15 cellular contexts compared by ENCODE assay signal in the genomic region with DNA sequence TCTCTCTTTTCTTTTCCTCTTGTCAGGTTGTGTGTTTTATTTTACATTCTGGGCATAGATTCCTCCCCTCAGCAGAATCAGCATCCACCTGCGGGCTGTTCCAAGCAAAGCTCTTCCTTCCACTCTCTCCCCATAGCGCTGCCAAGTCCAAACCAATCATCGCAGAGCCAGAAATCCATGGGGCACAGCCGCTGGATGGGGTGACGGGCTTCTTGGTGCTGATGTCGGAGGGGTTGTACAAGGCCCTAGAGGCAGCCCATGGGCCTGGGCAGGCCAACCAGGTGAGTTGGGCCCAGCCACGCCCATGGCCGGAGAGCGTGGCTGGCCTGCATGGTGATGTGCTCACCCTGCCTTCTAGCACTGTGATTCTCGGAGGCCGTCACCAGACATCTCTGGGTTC. TPM values are rescaled to one million over a fixed set of nuclear protein-coding genes. Genes with fewer than 3 reads are reported as not detected.
DNase-seq lines count a peak whose midpoint lies in the region; ATAC-seq and TF ChIP-seq lines count a peak whose summit lies in the region.
"Had no signal": no experiment of that assay in that cellular context is flagged by ENCODE, and none has a peak within 500 bp of the region (broad histone marks: within the 10 kb centered on the region; RNA-seq: fewer than 3 reads in every experiment).

No MANE protein-coding gene starts in this region.

- H3K27me3 ChIP-seq in right cardiac atrium (ENCODE audit: control insufficient read depth, insufficient read depth), result no peaks in the 10 kb centered on the region
- H3K27me3 ChIP-seq in osteoblast (ENCODE audit: insufficient read depth, low read length), result no peaks in the 10 kb centered on the region
- H3K27me3 ChIP-seq: BE2C had no signal

- no peaks in the 10 kb centered on the region for H3K79me2 ChIP-seq in osteoblast (ENCODE audit: insufficient read depth, low read length)

- no peaks in the 10 kb centered on the region for H3K4me1 Mint-ChIP-seq in endothelial cell (ENCODE audit: unreplicated experiment)
- H3K4me1 Mint-ChIP-seq: CD4-positive, alpha-beta memory T cell had no signal

- peak overlapping the region; percentile 9 for H3K4me3 Mint-ChIP-seq in endothelial cell (ENCODE audit: unreplicated experiment)
- H3K4me3 Mint-ChIP-seq: CD4-positive, alpha-beta memory T cell; H9 had no signal

- H2AFZ ChIP-seq in osteoblast (ENCODE audit: low read length), result no peak overlapping the region

- H3K9me3 ChIP-seq in right cardiac atrium (ENCODE audit: control insufficient read depth, low read length), result no peaks in the 10 kb centered on the region
- H3K9me3 ChIP-seq in osteoblast (ENCODE audit: low read depth, low read length), result no peaks in the 10 kb centered on the region
- H3K9me3 ChIP-seq: A549, BE2C had no signal

- H3K4me1 ChIP-seq in right cardiac atrium (ENCODE audit: control insufficient read depth, insufficient read depth, low read length) (no peaks in the 10 kb centered on the region), osteoblast (ENCODE audit: insufficient read depth, low read length) (no peaks in the 10 kb centered on the region)
- H3K4me1 ChIP-seq: A549, BE2C had no signal

- no peak overlapping the region for H3K27ac Mint-ChIP-seq in endothelial cell (ENCODE audit: unreplicated experiment)
- H3K27ac Mint-ChIP-seq: H9 had no signal

- no peak overlapping the region for H3K4me2 ChIP-seq in osteoblast (ENCODE audit: insufficient read depth, low read length)
- H3K4me2 ChIP-seq: A549 had no signal

- intact Hi-C loops in Right ventricle myocardium superior (cut with DNase I) (no loop called here), right cardiac atrium (cut with DNase I) (no loop called here)

- peaks cover 40% of the 10 kb centered on the region for H3K36me3 Mint-ChIP-seq in endothelial cell (ENCODE audit: low read depth, unreplicated experiment)

- 95% methylated on average over 11 of the region's 11 CpGs for WGBS in right cardiac atrium

- H3K9me3 Mint-ChIP-seq in endothelial cell (ENCODE audit: unreplicated experiment), result no peaks in the 10 kb centered on the region
- H3K9me3 Mint-ChIP-seq: CD4-positive, alpha-beta memory T cell; H9 had no signal

- H3K36me3 ChIP-seq in osteoblast (ENCODE audit: insufficient read depth, low read length), result peaks cover 68% of the 10 kb centered on the region

- DNase-seq in Right ventricle myocardium superior, result peak; percentile 19
- DNase-seq in right cardiac atrium, result no peak
- no peak for DNase-seq in endothelial cell (ENCODE audit: low spot score)
- DNase-seq in osteoblast (ENCODE audit: insufficient read length, low spot score, missing footprints), result peak; percentile 49
- DNase-seq in NCI-H1092 (lab: John Stamatoyannopoulos, UW), result no peak
- DNase-seq: BE2C; CD4-positive, alpha-beta memory T cell; DMS79; GOT3; H9 had no signal

- H3K27ac ChIP-seq in right cardiac atrium (ENCODE audit: low read length) (no peak overlapping the region), osteoblast (ENCODE audit: low read depth, low read length) (no peak overlapping the region)
- H3K27ac ChIP-seq: A549, C4-2B, HL-60 had no signal

- no peaks in the 10 kb centered on the region for H4K20me1 ChIP-seq in osteoblast (ENCODE audit: insufficient read depth, low read length)

- no peak for ATAC-seq in Right ventricle myocardium superior (ENCODE audit: poor library complexity)
- ATAC-seq in right cardiac atrium, result no peak
- ATAC-seq in HG03521 (IDR thresholded peaks at IDR 0.05; ENCODE audit: unreplicated experiment), result no peak
- no peak for ATAC-seq in HG02588 (IDR thresholded peaks at IDR 0.05; ENCODE audit: unreplicated experiment)
- ATAC-seq: A549 had no signal

- TF ChIP-seq CTCF in endothelial cell (IDR thresholded peaks at IDR 0.05; ENCODE audit: unreplicated experiment) (no peak), osteoblast (IDR thresholded peaks at IDR 0.05; ENCODE audit: extremely low read depth, low read depth, low read length) (no peak)

- H3K27me3 Mint-ChIP-seq in endothelial cell (ENCODE audit: unreplicated experiment), result peaks cover 6% of the 10 kb centered on the region
- H3K27me3 Mint-ChIP-seq: CD4-positive, alpha-beta memory T cell had no signal

- no peak overlapping the region for H3K4me3 ChIP-seq in right cardiac atrium (ENCODE audit: low read length)
- H3K4me3 ChIP-seq in osteoblast (ENCODE audit: insufficient read depth, low read length), result no peak overlapping the region
- H3K4me3 ChIP-seq: A549 had no signal

RNA-seq across cellular contexts. Expression of gene TAB1, which starts 22.1 kb away (rescaled TPM):
- total RNA-seq in Right ventricle myocardium superior (17.3 TPM), right cardiac atrium (10 to 100 TPM; 14.9 to 18.7 (median 17.3) TPM), endothelial cell (ENCODE audit: unreplicated experiment) (24.0 TPM), osteoblast (12.7 TPM in 2 replicates)
- 16.2 TPM for polyA plus RNA-seq in right cardiac atrium

RNA-seq across cellular contexts. Expression of gene MGAT3, which starts 35.1 kb away (rescaled TPM):
- 3.9 TPM for total RNA-seq in Right ventricle myocardium superior
- total RNA-seq in right cardiac atrium, result 10 to 100 TPM in 1 of 4 donors, 1 to 10 TPM in 3; 7.3 to 11.6 (median 9.6) TPM
- polyA plus RNA-seq in right cardiac atrium, result 8.7 TPM
- total RNA-seq in endothelial cell (ENCODE audit: unreplicated experiment), result 0.87 TPM
- total RNA-seq in osteoblast, result under 0.01 TPM in 1 of 2 replicates, not detected in the other
- polyA plus RNA-seq: CD4-positive, alpha-beta memory T cell had no signal

Comparison
In these comparisons a context has a peak if more than half of its experiments do, and no peak if none do; other contexts are left out.
1. DNase-seq: peak in Right ventricle myocardium superior (single experiment) and osteoblast (single experiment); none in right cardiac atrium (0 of 3), endothelial cell (single experiment) and NCI-H1092 (single experiment).